In the genomic region with DNA sequence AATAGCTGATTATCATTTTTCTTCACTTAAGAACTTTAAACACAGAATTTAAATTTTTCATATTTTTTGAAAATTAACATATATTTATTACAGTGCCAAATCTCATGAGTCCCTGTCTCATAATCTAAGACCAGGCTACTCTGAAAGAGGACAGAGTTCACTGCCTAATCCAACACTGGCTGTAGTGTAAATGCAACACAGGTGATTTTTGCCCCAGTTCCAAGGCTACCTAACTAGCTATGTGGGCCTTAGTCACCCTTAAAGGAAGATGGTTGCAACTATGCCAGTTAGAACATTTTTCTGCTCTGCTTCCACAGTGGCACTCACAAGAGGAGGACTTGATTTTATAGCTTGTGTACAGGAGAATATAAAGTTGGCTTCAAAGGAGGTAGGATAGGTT, we compare ENCODE assay signal across 21 cellular contexts. TPM values are rescaled to one million over a fixed set of nuclear protein-coding genes. Genes with fewer than 3 reads are reported as not detected.
DNase-seq lines count a peak whose midpoint lies in the region; ATAC-seq and TF ChIP-seq lines count a peak whose summit lies in the region.
"Had no signal": no experiment of that assay in that cellular context is flagged by ENCODE, and none has a peak within 500 bp of the region (broad histone marks: within the 10 kb centered on the region; RNA-seq: fewer than 3 reads in every experiment).

No MANE protein-coding gene starts in this region.

- no peak overlapping the region for H2AFZ ChIP-seq in Karpas-422 (ENCODE audit: low read length)
- H2AFZ ChIP-seq: GM23338 had no signal

- H3K4me3 ChIP-seq in Karpas-422 (ENCODE audit: low read length) (no peak overlapping the region), right lobe of liver (no peak overlapping the region), upper lobe of left lung (no peak overlapping the region)
- H3K4me3 ChIP-seq: A549; BLaER1 treated with 17β-estradiol and CSF1 and Interleukin-3, amounts not matched to agents 10 nM and 100 nM; GM23338 had no signal

- TF ChIP-seq CTCF in right lobe of liver (IDR thresholded peaks at IDR 0.05) (no peak), upper lobe of left lung (IDR thresholded peaks at IDR 0.05) (no peak)

- TF ChIP-seq EP300 in upper lobe of left lung (IDR thresholded peaks at IDR 0.05): no peak

- no peak overlapping the region for H3K4me2 ChIP-seq in Karpas-422 (ENCODE audit: low read depth, low read length, poor library complexity, severe bottlenecking)
- H3K4me2 ChIP-seq: A549; BLaER1 treated with 17β-estradiol and CSF1 and Interleukin-3, amounts not matched to agents 10 nM and 100 nM; GM23338 had no signal

- H3K9me3 ChIP-seq in Karpas-422 (ENCODE audit: low read length): no peaks in the 10 kb centered on the region
- H3K9me3 ChIP-seq in right lobe of liver: no peaks in the 10 kb centered on the region
- no peaks in the 10 kb centered on the region for H3K9me3 ChIP-seq in upper lobe of left lung
- H3K9me3 ChIP-seq: A549, BE2C had no signal

- peaks cover 58% of the 10 kb centered on the region for H3K36me3 ChIP-seq in Karpas-422 (ENCODE audit: insufficient read depth, low read length)
- peaks cover 0 to 17% (median 0%) of the 10 kb centered on the region in 4 donors for H3K36me3 ChIP-seq in right lobe of liver
- H3K36me3 ChIP-seq in upper lobe of left lung: peaks cover 0 to 3% (median 0%) of the 10 kb centered on the region in 4 donors
- H3K36me3 ChIP-seq: BE2C; BLaER1 treated with 17β-estradiol and CSF1 and Interleukin-3, amounts not matched to agents 10 nM and 100 nM had no signal

- H3K9ac ChIP-seq in Karpas-422 (ENCODE audit: low read length): no peak overlapping the region
- H3K9ac ChIP-seq: BLaER1 treated with 17β-estradiol and CSF1 and Interleukin-3, amounts not matched to agents 10 nM and 100 nM had no signal

- no peak for DNase-seq in Karpas-422
- DNase-seq in left lobe of liver (ENCODE audit: low spot score): no peak
- peak in 1 of 3 donors; percentile 43 for DNase-seq in right lobe of liver
- no peak for DNase-seq in upper lobe of left lung
- no peak for DNase-seq in activated CD4-positive, CD25-positive, alpha-beta regulatory T cell (lab: John Stamatoyannopoulos, UW)
- DNase-seq: 8988T; ACHN; AML-193; BE2C; CD4-positive, alpha-beta T cell; CD8-positive, alpha-beta memory T cell; DMS 273 treated with DMSO at 0.1 percent for 48 hours; DMS79; EL; GF-D8; H9 had no signal

- intact Hi-C loops in right lobe of liver (cut with DNase I): no loop called here

- no peaks in the 10 kb centered on the region for H4K20me1 ChIP-seq in Karpas-422 (ENCODE audit: insufficient read depth, low read depth, low read length)
- H4K20me1 ChIP-seq: BLaER1 treated with 17β-estradiol and CSF1 and Interleukin-3, amounts not matched to agents 10 nM and 100 nM had no signal

- ATAC-seq in left lobe of liver (peak; percentile 37), right lobe of liver (peak in 3 of 4 donors; percentile 10 to 58 (median 52)), upper lobe of left lung (ENCODE audit: low FRiP score in 2 of 2) (no peak), GM19035 (IDR thresholded peaks at IDR 0.05; ENCODE audit: unreplicated experiment) (no peak)
- ATAC-seq: A549, GM23338, HCT116 had no signal

- H3K27me3 ChIP-seq in Karpas-422 (ENCODE audit: low read length): no peaks in the 10 kb centered on the region
- no peaks in the 10 kb centered on the region for H3K27me3 ChIP-seq in right lobe of liver
- no peaks in the 10 kb centered on the region for H3K27me3 ChIP-seq in upper lobe of left lung

- H3K4me1 ChIP-seq in Karpas-422 (ENCODE audit: low read length) (peaks cover 20% of the 10 kb centered on the region), right lobe of liver (peaks cover 0 to 20% (median 0%) of the 10 kb centered on the region in 4 donors), upper lobe of left lung (peaks cover 0 to 11% (median under 1%) of the 10 kb centered on the region in 4 donors)
- H3K4me1 ChIP-seq: A549, BE2C had no signal

- peaks cover 59% of the 10 kb centered on the region for H3K79me2 ChIP-seq in Karpas-422 (ENCODE audit: low read length)

- H3K9me2 ChIP-seq in Karpas-422 (replicated peaks; ENCODE audit: insufficient read depth, low read length): no peaks in the 10 kb centered on the region

- 0 out of 2 replicates have a peak overlapping the region, but pooled peaks have one; percentile 17 for H3K27ac ChIP-seq in Karpas-422 (ENCODE audit: low read length)
- no peak overlapping the region for H3K27ac ChIP-seq in right lobe of liver
- H3K27ac ChIP-seq in upper lobe of left lung: no peak overlapping the region
- H3K27ac ChIP-seq: A549; BLaER1 treated with 17β-estradiol and CSF1 and Interleukin-3, amounts not matched to agents 10 nM and 100 nM had no signal

- no peak for TF ChIP-seq POLR2A in right lobe of liver (IDR thresholded peaks at IDR 0.05)
- TF ChIP-seq POLR2A in upper lobe of left lung (IDR thresholded peaks at IDR 0.05): no peak

RNA-seq across cellular contexts. Expression of gene SLC25A27, which starts 4.9 kb away (rescaled TPM):
- 167 and 178 TPM in 2 replicates for total RNA-seq in Karpas-422 (2014; rRNA removed; shearing (Covaris generic); ENCODE audit: low replicate concordance)
- total RNA-seq in left lobe of liver (15.1 TPM), right lobe of liver (10 to 100 TPM in 5 of 6 experiments, 1 to 10 TPM in 1; 8.8 to 21.0 (median 14.2) TPM), upper lobe of left lung (10 to 100 TPM in 5 of 6 donors, 1 to 10 TPM in 1; 7.8 to 61.8 (median 13.7) TPM)

RNA-seq across cellular contexts. Expression of gene CYP39A1, which starts 5.0 kb away (rescaled TPM):
- total RNA-seq in Karpas-422 (2014; rRNA removed; shearing (Covaris generic); ENCODE audit: low replicate concordance): 8.2 and 15.4 TPM in 2 replicates
- total RNA-seq in left lobe of liver (35.9 TPM), right lobe of liver (10 to 100 TPM; 21.2 to 59.7 (median 37.2) TPM), upper lobe of left lung (10 to 100 TPM in 1 of 6 donors, 1 to 10 TPM in 5; 2.6 to 10.3 (median 5.0) TPM)
- total RNA-seq: CD4-positive, alpha-beta T cell; CD8-positive, alpha-beta memory T cell had no signal

RNA-seq across cellular contexts. Expression of gene TDRD6, which starts 30.0 kb away (rescaled TPM):
- 3.5 and 5.4 TPM in 2 replicates for total RNA-seq in Karpas-422 (2014; rRNA removed; shearing (Covaris generic); ENCODE audit: low replicate concordance)
- total RNA-seq in left lobe of liver (1.1 TPM), right lobe of liver (1 to 10 TPM in 2 of 6 experiments, under 1 TPM in 4; 0.13 to 1.4 (median 0.72) TPM), upper lobe of left lung (1 to 10 TPM in 2 of 6 donors, under 1 TPM in 4; 0.15 to 3.1 (median 0.53) TPM)
- total RNA-seq: CD4-positive, alpha-beta T cell; CD8-positive, alpha-beta memory T cell had no signal

Comparison
In these comparisons a context has a peak if more than half of its experiments do, and no peak if none do; other contexts are left out.
1. ATAC-seq: peak in left lobe of liver (single experiment) and right lobe of liver (3 of 4); none in upper lobe of left lung (0 of 2) and GM19035 (single experiment).